ENCODE assay signal across 20 cellular contexts in genomic region chr20:35297153-35297552, GRCh38. TPM values are rescaled to one million over a fixed set of nuclear protein-coding genes. Genes with fewer than 3 reads are reported as not detected.
DNase-seq lines count a peak whose midpoint lies in the region; ATAC-seq and TF ChIP-seq lines count a peak whose summit lies in the region.
"Had no signal": no experiment of that assay in that cellular context is flagged by ENCODE, and none has a peak within 500 bp of the region (broad histone marks: within the 10 kb centered on the region; RNA-seq: fewer than 3 reads in every experiment).

No MANE protein-coding gene starts in this region.

- no peaks in the 10 kb centered on the region for H3K4me1 ChIP-seq in left lung
- H3K4me1 ChIP-seq: gastrocnemius medialis, SJCRH30 had no signal

- H3K27ac Mint-ChIP-seq in mesothelial cell of epicardium = no peak overlapping the region
- H3K27ac Mint-ChIP-seq: activated T-cell treated with anti-CD3 and anti-CD28 coated beads, Interleukin-2, amount 50 U/mL, for 72 hours; nephron had no signal

- no peak overlapping the region for H3K4me3 Mint-ChIP-seq in mesothelial cell of epicardium
- H3K4me3 Mint-ChIP-seq: activated CD4-positive, alpha-beta memory T cell treated with anti-CD3 and anti-CD28 coated beads, Interleukin-2, amount 10 ng/mL, durations not matched to agents 7 days and 5 days; activated T-cell treated with anti-CD3 and anti-CD28 coated beads, Interleukin-2, amount 50 U/mL, for 72 hours; effector memory CD8-positive, alpha-beta T cell; IgD-negative memory B cell; nephron had no signal

- in situ Hi-C loops in astrocyte of the spinal cord (cut with HindIII; ENCODE audit: low sequenced_read_pairs) = no loop called here

- H3K4me3 ChIP-seq in astrocyte of the spinal cord (ENCODE audit: low read depth, low read length) (no peak overlapping the region), left lung (no peak overlapping the region)
- H3K4me3 ChIP-seq: gastrocnemius medialis, SJCRH30 had no signal

- H3K9me3 Mint-ChIP-seq in mesothelial cell of epicardium = no peaks in the 10 kb centered on the region
- H3K9me3 Mint-ChIP-seq: activated CD4-positive, alpha-beta memory T cell treated with anti-CD3 and anti-CD28 coated beads, Interleukin-2, amount 10 ng/mL, durations not matched to agents 7 days and 5 days; activated T-cell treated with anti-CD3 and anti-CD28 coated beads, Interleukin-2, amount 50 U/mL, for 72 hours; effector memory CD8-positive, alpha-beta T cell; IgD-negative memory B cell; nephron had no signal

- peak; percentile 10 for ATAC-seq in left lung
- ATAC-seq: activated T-cell treated with anti-CD3 and anti-CD28 coated beads, Interleukin-2, amount 50 U/mL, for 72 hours; effector memory CD8-positive, alpha-beta T cell; gastrocnemius medialis had no signal

- H3K4me1 Mint-ChIP-seq in mesothelial cell of epicardium = no peaks in the 10 kb centered on the region
- H3K4me1 Mint-ChIP-seq: activated CD4-positive, alpha-beta memory T cell treated with anti-CD3 and anti-CD28 coated beads, Interleukin-2, amount 10 ng/mL, durations not matched to agents 7 days and 5 days; IgD-negative memory B cell; nephron had no signal

- intact Hi-C loops in left lung (cut with DNase I) = no loop called here

- H3K27ac ChIP-seq in left lung = no peak overlapping the region
- H3K27ac ChIP-seq: gastrocnemius medialis, SJCRH30 had no signal

- peak; percentile 48 for DNase-seq in Daoy (ENCODE audit: low read depth)
- peak; percentile 24 for DNase-seq in MV-4-11 (lab: John Stamatoyannopoulos, UW)
- no peak for DNase-seq in astrocyte of the spinal cord (ENCODE audit: low read depth, low spot score)
- no peak for DNase-seq in left lung
- DNase-seq in NCI-H2196 (lab: John Stamatoyannopoulos, UW; ENCODE audit: unreplicated experiment) = no peak
- no peak for DNase-seq in occipital lobe (lab: John Stamatoyannopoulos, UW)
- DNase-seq in hippocampal formation (lab: John Stamatoyannopoulos, UW) = no peak
- DNase-seq in mesothelial cell of epicardium (ENCODE audit: low spot score in 2 of 2, unreplicated experiment in 2 of 2) = no peak
- DNase-seq: activated CD4-positive, alpha-beta memory T cell treated with anti-CD3 and anti-CD28 coated beads, Interleukin-2, amount 10 ng/mL, durations not matched to agents 7 days and 5 days; activated T-cell treated with anti-CD3 and anti-CD28 coated beads, Interleukin-2, amount 50 U/mL, for 72 hours; caudate nucleus; DND-41; effector memory CD8-positive, alpha-beta T cell; gastrocnemius medialis; SJCRH30; stimulated activated CD4-positive, alpha-beta T cell treated with anti-CD3 and anti-CD28 coated beads, Interleukin-15, amount 100 ng/mL, for 24 hours had no signal

- no peaks in the 10 kb centered on the region for H3K9me3 ChIP-seq in left lung
- H3K9me3 ChIP-seq: gastrocnemius medialis, SJCRH30 had no signal

- H3K27me3 Mint-ChIP-seq in mesothelial cell of epicardium (ENCODE audit: low read depth) = peaks cover 12% of the 10 kb centered on the region

- no peaks in the 10 kb centered on the region for H3K36me3 ChIP-seq in left lung
- H3K36me3 ChIP-seq: SJCRH30 had no signal

- no peaks in the 10 kb centered on the region for H3K36me3 Mint-ChIP-seq in mesothelial cell of epicardium
- H3K36me3 Mint-ChIP-seq: IgD-negative memory B cell had no signal

- H3K27me3 ChIP-seq in left lung = peaks cover 0 to 45% of the 10 kb centered on the region in 2 donors

- peak; percentile 6 for TF ChIP-seq CTCF in astrocyte of the spinal cord (IDR thresholded peaks at IDR 0.05; ENCODE audit: low read depth, low read length)
- TF ChIP-seq CTCF in left lung (IDR thresholded peaks at IDR 0.05) = no peak
- TF ChIP-seq CTCF in mesothelial cell of epicardium (IDR thresholded peaks at IDR 0.05; ENCODE audit: unreplicated experiment) = no peak

RNA-seq across cellular contexts. Expression of gene FAM83C, which starts 4.9 kb away (rescaled TPM):
- total RNA-seq in Daoy (2014; rRNA removed; shearing (Covaris generic)) = not detected in 2 replicates
- total RNA-seq in left lung (not detected), occipital lobe (not detected), mesothelial cell of epicardium (0.07 TPM in 1 of 3 replicates, not detected in the others)
- total RNA-seq: activated CD4-positive, alpha-beta memory T cell treated with anti-CD3 and anti-CD28 coated beads, Interleukin-2, amount 10 ng/mL, durations not matched to agents 7 days and 5 days; activated T-cell treated with anti-CD3 and anti-CD28 coated beads, Interleukin-2, amount 50 U/mL, for 72 hours; gastrocnemius medialis; lung microvascular endothelial cell; renal cortical epithelial cell; SJCRH30 had no signal

RNA-seq across cellular contexts. Expression of gene EIF6, which starts 12.6 kb away (rescaled TPM):
- total RNA-seq in Daoy (2014; rRNA removed; shearing (Covaris generic)) = 316 and 384 TPM in 2 replicates
- total RNA-seq in left lung = 100 to 1,000 TPM in 1 of 2 donors, 10 to 100 TPM in 1; 96.9 to 110 TPM
- total RNA-seq in occipital lobe = 58.3 TPM
- total RNA-seq in mesothelial cell of epicardium = 104 to 107 TPM (median 106 TPM) in 3 replicates

RNA-seq across cellular contexts. Expression of gene MMP24OS, which starts 19.2 kb away (rescaled TPM):
- total RNA-seq in Daoy (2014; rRNA removed; shearing (Covaris generic)) = 1.1 and 2.2 TPM in 2 replicates
- 100 to 1,000 TPM in 1 of 2 donors, 10 to 100 TPM in 1; 75.7 to 109 TPM for total RNA-seq in left lung
- total RNA-seq in occipital lobe = 1.9 TPM
- 61.4 to 71.9 TPM (median 66.1 TPM) in 3 replicates for total RNA-seq in mesothelial cell of epicardium

Comparison
In these comparisons a context has a peak if more than half of its experiments do, and no peak if none do; other contexts are left out.
1. DNase-seq: peak in Daoy (single experiment) and MV-4-11 (single experiment); none in astrocyte of the spinal cord (single experiment), left lung (0 of 2), NCI-H2196 (single experiment), occipital lobe (single experiment), hippocampal formation (0 of 2) and mesothelial cell of epicardium (0 of 2).
2. RNA of gene MMP24OS, which starts 19.2 kb away (total RNA-seq): 75.7 to 109 TPM in left lung and 61.4 to 71.9 TPM in mesothelial cell of epicardium; 1.1 to 2.2 TPM in Daoy and 1.9 TPM in occipital lobe (single experiment); every median in the first group is over 10 times any median in the second.